Comparison of ENCODE assay signal across 8 cellular contexts in the genomic region with DNA sequence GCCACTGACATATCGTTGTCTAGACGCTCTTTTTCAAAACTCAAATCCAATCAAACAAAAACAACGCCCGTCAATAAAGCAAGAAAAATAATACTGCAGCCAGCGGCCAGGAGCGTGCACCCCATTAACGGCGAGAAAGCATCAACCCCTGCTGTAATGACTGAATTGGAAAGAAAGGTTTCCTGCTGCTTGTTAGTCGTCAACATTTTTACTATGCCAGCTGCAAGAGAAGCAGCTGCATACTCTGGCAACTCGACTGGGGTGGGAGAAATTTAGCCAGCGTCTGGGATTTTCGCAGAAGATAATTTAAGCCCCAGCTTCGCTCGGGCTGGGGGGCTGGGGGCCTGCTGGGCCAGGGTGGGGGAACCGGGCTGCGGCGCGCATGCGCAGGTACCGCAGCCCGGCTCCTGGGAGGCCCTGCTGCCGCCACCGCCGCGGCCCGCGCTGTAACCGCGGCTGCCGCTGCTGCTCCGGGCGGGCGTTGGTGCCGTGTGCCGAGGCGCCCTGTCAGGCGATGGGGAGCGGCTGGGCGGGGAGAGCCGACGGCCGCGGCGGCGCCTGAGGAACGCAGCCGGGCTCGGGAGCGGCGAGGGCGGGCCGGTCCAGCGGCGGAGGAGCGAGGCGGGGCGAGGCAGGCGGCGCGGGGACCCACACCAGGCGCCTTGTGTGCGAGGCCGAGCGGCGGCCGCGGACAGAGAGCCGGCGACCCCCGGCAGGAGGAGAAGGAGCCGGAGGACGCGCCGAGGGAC.
DNase-seq lines count a peak whose midpoint lies in the region; ATAC-seq lines count a peak whose summit lies in the region.

No MANE protein-coding gene starts in this region.

- ATAC-seq in GM18868 (IDR thresholded peaks at IDR 0.05; ENCODE audit: unreplicated experiment): peak; percentile 48
- peak; percentile 42 for ATAC-seq in HG03097 (IDR thresholded peaks at IDR 0.05; ENCODE audit: low FRiP score, unreplicated experiment)
- peak; percentile 59 for ATAC-seq in central memory CD8-positive, alpha-beta T cell (replicated peaks; ENCODE audit: extremely low read depth, poor library complexity, severe bottlenecking)

- peaks cover 26% of the 10 kb centered on the region for H3K36me3 Mint-ChIP-seq in central memory CD8-positive, alpha-beta T cell (ENCODE audit: insufficient read depth)

- peak; percentile 68 for DNase-seq in ACHN
- peak; percentile 72 for DNase-seq in NCI-H2227 (lab: John Stamatoyannopoulos, UW; ENCODE audit: unreplicated experiment)
- peak; percentile 26 for DNase-seq in activated CD4-positive, CD25-positive, alpha-beta regulatory T cell treated with anti-CD3 and anti-CD28 coated beads, Interleukin-2, amount 50 U/mL, for 16 hours (ENCODE audit: low read depth, low spot score)
- peak; percentile 54 to 63 for DNase-seq in central memory CD8-positive, alpha-beta T cell (ENCODE audit: low spot score in 2 of 2)
- DNase-seq in kidney glomerular epithelial cell (lab: John Stamatoyannopoulos, UW): peak; percentile 73
- DNase-seq in stimulated activated CD4-positive, alpha-beta T cell treated with anti-CD3 and anti-CD28 coated beads, Interleukin-15, amount 100 ng/mL, for 24 hours: peak; percentile 71

- H3K4me3 Mint-ChIP-seq in central memory CD8-positive, alpha-beta T cell: peak overlapping the region; percentile 91

- no peaks in the 10 kb centered on the region for H3K9me3 Mint-ChIP-seq in central memory CD8-positive, alpha-beta T cell

- H3K4me1 Mint-ChIP-seq in central memory CD8-positive, alpha-beta T cell: peaks cover 42% of the 10 kb centered on the region

- no peaks in the 10 kb centered on the region for H3K27me3 Mint-ChIP-seq in central memory CD8-positive, alpha-beta T cell

- H3K27ac Mint-ChIP-seq in central memory CD8-positive, alpha-beta T cell (ENCODE audit: low read depth): peak overlapping the region; percentile 97

- in situ Hi-C loops in ACHN (cut with HindIII; ENCODE audit: low pct_ligation_motif_present, low pct_unique_long_range_greater_than_20kb, low sequenced_read_pairs): loop anchor here (25.0 kb wide), 1 partner anchor 291 kb away; no protein-coding TSS in a partner anchor

Comparison
In these comparisons a context has a peak if more than half of its experiments do, and no peak if none do; other contexts are left out.
1. Peak in every context shown above with its lines: DNase-seq and ATAC-seq.